1 cellular context compared by ENCODE assay signal in genomic region chrX:7927259-7928167, GRCh38.
TF ChIP-seq lines count a peak whose summit lies in the region.

Gene PNPLA4 (minus strand): TSS chrX:7927413. CDS start chrX:7926119, 1,294 bp downstream.

TF ChIP-seq in K562, 482 proteins besides CTCF, POLR2A, EP300 and RAD21 (continued from another document and continues in another):
- TF ChIP-seq USF2 (CRISPR knock-in tag; IDR thresholded peaks at IDR 0.05) (no peak), NR4A1 (CRISPR knock-in tag; IDR thresholded peaks at IDR 0.05) (no peak), NR4A1 (tag; IDR thresholded peaks at IDR 0.05) (no peak), ZNF609 (CRISPR knock-in tag; IDR thresholded peaks at IDR 0.05; ENCODE audit: borderline replicate concordance) (no peak), ZNF197 (CRISPR knock-in tag; IDR thresholded peaks at IDR 0.05; ENCODE audit: low read depth) (no peak), ESRRA (IDR thresholded peaks at IDR 0.05; ENCODE audit: borderline replicate concordance, low read depth) (peak; percentile 87), POLR2AphosphoS2 (IDR thresholded peaks at IDR 0.05; ENCODE audit: low read length) (no peak), FOXK1 (CRISPR knock-in tag; IDR thresholded peaks at IDR 0.05; ENCODE audit: borderline replicate concordance) (no peak), CREM (IDR thresholded peaks at IDR 0.05; ENCODE audit: low read depth) (peak; percentile 95), RCOR1 (IDR thresholded peaks at IDR 0.05; ENCODE audit: borderline replicate concordance in 1 of 2, low read depth in 2 of 2, low read length in 2 of 2) (peak; percentile 29 to 67; a peak in 2 of 4 replicates), RUNX1 (IDR thresholded peaks at IDR 0.05; ENCODE audit: low read depth) (no peak), KLF6 (CRISPR knock-in tag; IDR thresholded peaks at IDR 0.05; ENCODE audit: borderline replicate concordance) (no peak), E2F6 (IDR thresholded peaks at IDR 0.05; ENCODE audit: borderline replicate concordance in 1 of 2, extremely low read depth in 1 of 2, insufficient read depth in 1 of 2, insufficient read length in 1 of 2, low read depth in 1 of 2, low read length in 1 of 2, poor library complexity in 1 of 2, severe bottlenecking in 1 of 2) (no peak), BRCA1 (IDR thresholded peaks at IDR 0.05) (no peak), BRCA1 (CRISPR knock-in tag; IDR thresholded peaks at IDR 0.05) (no peak), TOE1 (IDR thresholded peaks at IDR 0.05; ENCODE audit: borderline replicate concordance) (no peak), TOE1 (CRISPR knock-in tag; IDR thresholded peaks at IDR 0.05; ENCODE audit: borderline replicate concordance, low read depth) (no peak), KLF1 (tag; IDR thresholded peaks at IDR 0.05) (no peak), HDAC2 (IDR thresholded peaks at IDR 0.05) (peak; percentile 84; the same call in 1 of the 2 replicates), ZFX (CRISPR knock-in tag; IDR thresholded peaks at IDR 0.05) (peak; percentile 98), ZNF511 (CRISPR knock-in tag; IDR thresholded peaks at IDR 0.05) (no peak), ZNF57 (CRISPR knock-in tag; IDR thresholded peaks at IDR 0.05) (no peak), ZNF41 (CRISPR knock-in tag; conservative IDR thresholded peaks at IDR 0.05) (no peak), ZNF764 (CRISPR knock-in tag; IDR thresholded peaks at IDR 0.05; ENCODE audit: low read depth) (no peak), PKNOX1 (IDR thresholded peaks at IDR 0.05) (peak; percentile 95), ZNF449 (CRISPR knock-in tag; IDR thresholded peaks at IDR 0.05) (0 out of 2 replicates have a peak, but pooled peaks have one; percentile 13), CBFA2T3 (IDR thresholded peaks at IDR 0.05) (no peak), ERF (CRISPR knock-in tag; IDR thresholded peaks at IDR 0.05) (no peak), USF1 (CRISPR knock-in tag; IDR thresholded peaks at IDR 0.05) (no peak), SMARCB1 (IDR thresholded peaks at IDR 0.05; ENCODE audit: insufficient read length, low read depth) (no peak), ZNF184 (CRISPR knock-in tag; IDR thresholded peaks at IDR 0.05) (no peak), SMC3 (conservative IDR thresholded peaks at IDR 0.05; ENCODE audit: insufficient read depth, low read depth, low read length) (no peak), ZNF407 (IDR thresholded peaks at IDR 0.05; ENCODE audit: low read depth) (no peak), MCM7 (IDR thresholded peaks at IDR 0.05) (no peak), SMARCA5 (IDR thresholded peaks at IDR 0.05) (peak; percentile 74), ZNF140 (CRISPR knock-in tag; IDR thresholded peaks at IDR 0.05) (no peak), MIER1 (IDR thresholded peaks at IDR 0.05; ENCODE audit: low read depth) (no peak), MEF2D (tag; conservative IDR thresholded peaks at IDR 0.05; ENCODE audit: low read depth) (no peak; the same call in 1 of the 2 replicates), KDM1A (IDR thresholded peaks at IDR 0.05) (peak in 1 of 2 experiments; percentile 88), MCM2 (IDR thresholded peaks at IDR 0.05; ENCODE audit: low read depth) (no peak), SPI1 (IDR thresholded peaks at IDR 0.05; ENCODE audit: borderline replicate concordance, low read depth, low read length) (no peak), ZNF124 (CRISPR knock-in tag; IDR thresholded peaks at IDR 0.05) (no peak), ETS2 (tag; IDR thresholded peaks at IDR 0.05; ENCODE audit: borderline replicate concordance, poor library complexity, severe bottlenecking) (no peak), ZNF12 (CRISPR knock-in tag; IDR thresholded peaks at IDR 0.05) (no peak), GTF2E2 (tag; IDR thresholded peaks at IDR 0.05) (no peak), ETV6 (IDR thresholded peaks at IDR 0.05; ENCODE audit: borderline replicate concordance in 1 of 2, low read depth in 2 of 2, low read length in 1 of 2) (no peak; a peak in 1 of 4 replicates), ETV6 (CRISPR knock-in tag; IDR thresholded peaks at IDR 0.05; ENCODE audit: borderline replicate concordance) (no peak), MYNN (IDR thresholded peaks at IDR 0.05) (no peak), MYNN (CRISPR knock-in tag; IDR thresholded peaks at IDR 0.05) (no peak), SIN3B (IDR thresholded peaks at IDR 0.05; ENCODE audit: low read depth) (peak; percentile 73), HMBOX1 (IDR thresholded peaks at IDR 0.05) (no peak)
